13 cellular contexts compared by ENCODE assay signal in genomic region chr5:138874241-138874640, GRCh38. TPM values are rescaled to one million over a fixed set of nuclear protein-coding genes. Genes with fewer than 3 reads are reported as not detected.
DNase-seq lines count a peak whose midpoint lies in the region; ATAC-seq and TF ChIP-seq lines count a peak whose summit lies in the region.
"Had no signal": no experiment of that assay in that cellular context is flagged by ENCODE, and none has a peak within 500 bp of the region (broad histone marks: within the 10 kb centered on the region; RNA-seq: fewer than 3 reads in every experiment).

No MANE protein-coding gene starts in this region.

- H3K9me3 Mint-ChIP-seq in activated CD4-positive, alpha-beta memory T cell treated with anti-CD3 and anti-CD28 coated beads for 36 hours, result no peaks in the 10 kb centered on the region
- H3K9me3 Mint-ChIP-seq: immature natural killer cell had no signal

- no peaks in the 10 kb centered on the region for H3K36me3 Mint-ChIP-seq in activated CD4-positive, alpha-beta memory T cell treated with anti-CD3 and anti-CD28 coated beads for 36 hours
- H3K36me3 Mint-ChIP-seq: immature natural killer cell had no signal

- H3K4me3 ChIP-seq in fibroblast of the aortic adventitia (ENCODE audit: low read depth, low read length), result peak overlapping the region; percentile 60

- DNase-seq in EL, result peak; percentile 30
- DNase-seq in fibroblast of the aortic adventitia (ENCODE audit: low read depth), result peak; percentile 26
- DNase-seq in posterior cingulate gyrus, result peak in 9 of 10 donors; percentile 15 to 94 (median 60)
- no peak for DNase-seq in H4 (ENCODE audit: low spot score)
- no peak for DNase-seq in activated CD4-positive, alpha-beta memory T cell treated with anti-CD3 and anti-CD28 coated beads for 36 hours
- DNase-seq: erythroblast; immature natural killer cell; naive thymus-derived CD4-positive, alpha-beta T cell; NCI-H510A treated with DMSO at 0.1 percent for 48 hours had no signal

- no peak overlapping the region for H3K4me3 Mint-ChIP-seq in activated CD4-positive, alpha-beta memory T cell treated with anti-CD3 and anti-CD28 coated beads for 36 hours
- H3K4me3 Mint-ChIP-seq: immature natural killer cell; naive thymus-derived CD4-positive, alpha-beta T cell had no signal

- H3K27ac Mint-ChIP-seq in activated CD4-positive, alpha-beta memory T cell treated with anti-CD3 and anti-CD28 coated beads for 36 hours, result no peak overlapping the region

- POLR2A ChIA-PET in activated CD4-positive, alpha-beta memory T cell treated with anti-CD3 and anti-CD28 coated beads for 36 hours (lab: Charles Lee), result no interaction called here

- ATAC-seq in SK-N-SH treated with all-trans-retinoic acid at 6 μM for 48 hours (peak; percentile 76), GM21515 (IDR thresholded peaks at IDR 0.05; ENCODE audit: unreplicated experiment) (no peak), HG02642 (IDR thresholded peaks at IDR 0.05; ENCODE audit: poor library complexity, unreplicated experiment) (no peak)
- ATAC-seq: naive thymus-derived CD4-positive, alpha-beta T cell; Right ventricle myocardium inferior had no signal

- H3K27me3 Mint-ChIP-seq in activated CD4-positive, alpha-beta memory T cell treated with anti-CD3 and anti-CD28 coated beads for 36 hours, result peaks cover 14% of the 10 kb centered on the region

- H3K4me1 Mint-ChIP-seq in activated CD4-positive, alpha-beta memory T cell treated with anti-CD3 and anti-CD28 coated beads for 36 hours (ENCODE audit: low read depth), result peaks cover 20% of the 10 kb centered on the region
- H3K4me1 Mint-ChIP-seq: immature natural killer cell had no signal

- intact Hi-C loops in posterior cingulate gyrus (cut with DNase I), result loop anchor here (5.0 to 10.0 kb wide), 4 partner anchors 51 to 323 kb away; partner anchors contain the start of gene SIL1
- intact Hi-C loops in activated CD4-positive, alpha-beta memory T cell treated with anti-CD3 and anti-CD28 coated beads for 36 hours (cut with micrococcal nuclease), result no loop called here

- no peak for TF ChIP-seq CTCF in fibroblast of the aortic adventitia (IDR thresholded peaks at IDR 0.05; ENCODE audit: insufficient read depth, low read length)

- CTCF ChIA-PET in activated CD4-positive, alpha-beta memory T cell treated with anti-CD3 and anti-CD28 coated beads for 36 hours (lab: Charles Lee), result interaction anchor here (1.1 kb wide), 1 partner anchor 85 kb away, joined by 4 read pairs; no protein-coding TSS in a partner anchor

TF ChIP-seq in SK-N-SH treated with all-trans-retinoic acid at 6 μM for 48 hours, 23 proteins besides CTCF, POLR2A, EP300 and RAD21:
- TF ChIP-seq RARB (CRISPR knock-in tag; IDR thresholded peaks at IDR 0.05), result no peak
- TF ChIP-seq ZFP30 (CRISPR knock-in tag; IDR thresholded peaks at IDR 0.05), result no peak
- TF ChIP-seq, protein P1, sequence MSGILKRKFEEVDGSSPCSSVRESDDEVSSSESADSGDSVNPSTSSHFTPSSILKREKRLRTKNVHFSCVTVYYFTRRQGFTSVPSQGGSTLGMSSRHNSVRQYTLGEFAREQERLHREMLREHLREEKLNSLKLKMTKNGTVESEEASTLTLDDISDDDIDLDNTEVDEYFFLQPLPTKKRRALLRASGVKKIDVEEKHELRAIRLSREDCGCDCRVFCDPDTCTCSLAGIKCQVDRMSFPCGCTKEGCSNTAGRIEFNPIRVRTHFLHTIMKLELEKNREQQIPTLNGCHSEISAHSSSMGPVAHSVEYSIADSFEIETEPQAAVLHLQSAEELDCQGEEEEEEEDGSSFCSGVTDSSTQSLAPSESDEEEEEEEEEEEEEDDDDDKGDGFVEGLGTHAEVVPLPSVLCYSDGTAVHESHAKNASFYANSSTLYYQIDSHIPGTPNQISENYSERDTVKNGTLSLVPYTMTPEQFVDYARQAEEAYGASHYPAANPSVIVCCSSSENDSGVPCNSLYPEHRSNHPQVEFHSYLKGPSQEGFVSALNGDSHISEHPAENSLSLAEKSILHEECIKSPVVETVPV (CRISPR knock-in tag; IDR thresholded peaks at IDR 0.05), result no peak
- TF ChIP-seq, protein P2, sequence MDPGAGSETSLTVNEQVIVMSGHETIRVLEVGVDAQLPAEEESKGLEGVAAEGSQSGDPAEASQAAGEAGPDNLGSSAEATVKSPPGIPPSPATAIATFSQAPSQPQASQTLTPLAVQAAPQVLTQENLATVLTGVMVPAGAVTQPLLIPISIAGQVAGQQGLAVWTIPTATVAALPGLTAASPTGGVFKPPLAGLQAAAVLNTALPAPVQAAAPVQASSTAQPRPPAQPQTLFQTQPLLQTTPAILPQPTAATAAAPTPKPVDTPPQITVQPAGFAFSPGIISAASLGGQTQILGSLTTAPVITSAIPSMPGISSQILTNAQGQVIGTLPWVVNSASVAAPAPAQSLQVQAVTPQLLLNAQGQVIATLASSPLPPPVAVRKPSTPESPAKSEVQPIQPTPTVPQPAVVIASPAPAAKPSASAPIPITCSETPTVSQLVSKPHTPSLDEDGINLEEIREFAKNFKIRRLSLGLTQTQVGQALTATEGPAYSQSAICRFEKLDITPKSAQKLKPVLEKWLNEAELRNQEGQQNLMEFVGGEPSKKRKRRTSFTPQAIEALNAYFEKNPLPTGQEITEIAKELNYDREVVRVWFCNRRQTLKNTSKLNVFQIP (CRISPR knock-in tag; IDR thresholded peaks at IDR 0.05; ENCODE audit: borderline replicate concordance, low read depth), result no peak
- no peak for TF ChIP-seq TOX (CRISPR knock-in tag; IDR thresholded peaks at IDR 0.05; ENCODE audit: borderline replicate concordance)

RNA-seq across cellular contexts. Expression of gene LRRTM2, which starts 0.9 kb away (rescaled TPM):
- total RNA-seq in fibroblast of the aortic adventitia (ENCODE audit: low replicate concordance), result 0.33 and 3.6 TPM in 2 replicates
- total RNA-seq in H4 (2014; rRNA removed; shearing (Covaris generic)), result 1.2 and 3.4 TPM in 2 replicates
- under 1 TPM in 1 of 2 experiments, not detected in 1; 0.07 TPM for total RNA-seq in activated CD4-positive, alpha-beta memory T cell treated with anti-CD3 and anti-CD28 coated beads for 36 hours
- total RNA-seq: Right ventricle myocardium inferior had no signal

Comparison
In these comparisons a context has a peak if more than half of its experiments do, and no peak if none do; other contexts are left out.
1. DNase-seq: peak in EL (single experiment), fibroblast of the aortic adventitia (single experiment) and posterior cingulate gyrus (9 of 10); none in H4 (single experiment) and activated CD4-positive, alpha-beta memory T cell treated with anti-CD3 and anti-CD28 coated beads for 36 hours (single experiment).